8 cellular contexts compared by ENCODE assay signal in genomic region chr6:149723771-149724417, GRCh38. TPM values are rescaled to one million over a fixed set of nuclear protein-coding genes. Genes with fewer than 3 reads are reported as not detected.
DNase-seq lines count a peak whose midpoint lies in the region; ATAC-seq and TF ChIP-seq lines count a peak whose summit lies in the region.

No MANE protein-coding gene starts in this region.

- no peak for TF ChIP-seq POLR2A in esophagus muscularis mucosa (IDR thresholded peaks at IDR 0.05; ENCODE audit: low read depth)

- POLR2A ChIA-PET in HEK293T (lab: Yijun Ruan, JAX) = no interaction called here

- peaks cover 31% of the 10 kb centered on the region for H3K36me3 Mint-ChIP-seq in nephron (ENCODE audit: low read depth)

- H3K36me3 ChIP-seq in esophagus muscularis mucosa = peaks cover 4 to 51% (median 23%) of the 10 kb centered on the region in 4 donors

- WGBS in esophagus muscularis mucosa = 71% methylated on average over 10 of the region's 10 CpGs

- H3K4me1 ChIP-seq in esophagus muscularis mucosa = peaks cover 0 to 2% (median 1%) of the 10 kb centered on the region in 4 donors

- no peak overlapping the region for H3K27ac ChIP-seq in esophagus muscularis mucosa (replicated peaks in 1 of 4)

- ATAC-seq in GM18858 (IDR thresholded peaks at IDR 0.05; ENCODE audit: unreplicated experiment) (no peak), HG03439 (IDR thresholded peaks at IDR 0.05; ENCODE audit: unreplicated experiment) (no peak)

- H3K9me3 ChIP-seq in esophagus muscularis mucosa = no peaks in the 10 kb centered on the region

- no peaks in the 10 kb centered on the region for H3K27me3 ChIP-seq in esophagus muscularis mucosa

- TF ChIP-seq CTCF in esophagus muscularis mucosa (IDR thresholded peaks at IDR 0.05) (peak; percentile 44 to 71 (median 48)), nephron (IDR thresholded peaks at IDR 0.05; ENCODE audit: unreplicated experiment in 3 of 3) (peak; percentile 54 to 58 (median 56))

- DNase-seq in D341Med (ENCODE audit: low spot score) (peak; percentile 70), HEK293T (ENCODE audit: extremely low spot score) (peak; percentile 71), NCI-H69 (lab: John Stamatoyannopoulos, UW) (peak; percentile 69), esophagus muscularis mucosa (ENCODE audit: extremely low spot score) (no peak)
- DNase-seq in activated CD4-positive, alpha-beta T cell treated with anti-CD3 and anti-CD28 coated beads, Interleukin-2, amount 50 U/mL, for 4 hours = peak; percentile 28 to 33

- H3K4me1 Mint-ChIP-seq in nephron = no peaks in the 10 kb centered on the region

- H3K4me3 Mint-ChIP-seq in nephron = no peak overlapping the region

- H3K9me3 Mint-ChIP-seq in nephron = no peaks in the 10 kb centered on the region

- no peak overlapping the region for H3K4me3 ChIP-seq in esophagus muscularis mucosa

- no peak overlapping the region for H3K27ac Mint-ChIP-seq in nephron

- no peak for TF ChIP-seq EP300 in esophagus muscularis mucosa (IDR thresholded peaks at IDR 0.05)

- intact Hi-C loops in esophagus muscularis mucosa (cut with DNase I) = loop anchor here (10.0 kb wide), 1 partner anchor 159 kb away; the partner anchor contains the start of gene GINM1

- H3K27me3 Mint-ChIP-seq in nephron (ENCODE audit: low read depth) = no peaks in the 10 kb centered on the region

- CTCF ChIA-PET in HEK293T (lab: Yijun Ruan, JAX) = interaction anchor here (0.6 to 1.1 kb wide), 5 partner anchors 22 to 355 kb away, joined by 3 to 5 read pairs (median 4); no protein-coding TSS in a partner anchor

TF ChIP-seq in HEK293T, 16 proteins besides CTCF, POLR2A, EP300 and RAD21:
- no peak for TF ChIP-seq L3MBTL2 (conservative IDR thresholded peaks at IDR 0.05)
- no peak for TF ChIP-seq ARNT (IDR thresholded peaks at IDR 0.05)
- TF ChIP-seq SP1 (IDR thresholded peaks at IDR 0.05) = no peak
- no peak for TF ChIP-seq FOXA1 (IDR thresholded peaks at IDR 0.05)
- TF ChIP-seq BHLHE40 (IDR thresholded peaks at IDR 0.05; ENCODE audit: borderline replicate concordance) = no peak
- no peak for TF ChIP-seq FOXK2 (IDR thresholded peaks at IDR 0.05)
- no peak for TF ChIP-seq ELF4 (IDR thresholded peaks at IDR 0.05)
- no peak for TF ChIP-seq FOXM1 (IDR thresholded peaks at IDR 0.05; ENCODE audit: borderline replicate concordance)
- TF ChIP-seq ZNF384 (IDR thresholded peaks at IDR 0.05) = no peak
- TF ChIP-seq HDGF (IDR thresholded peaks at IDR 0.05; ENCODE audit: borderline replicate concordance) = no peak
- TF ChIP-seq PKNOX1 (IDR thresholded peaks at IDR 0.05) = no peak
- no peak for TF ChIP-seq NFRKB (IDR thresholded peaks at IDR 0.05)
- no peak for TF ChIP-seq SUZ12 (IDR thresholded peaks at IDR 0.05)
- no peak for TF ChIP-seq LEF1 (IDR thresholded peaks at IDR 0.05; ENCODE audit: borderline replicate concordance)
- TF ChIP-seq TARDBP (IDR thresholded peaks at IDR 0.05) = no peak
- TF ChIP-seq CTBP1 (IDR thresholded peaks at IDR 0.05; ENCODE audit: borderline replicate concordance) = no peak

RNA-seq across cellular contexts. Expression of gene LATS1, which starts 6.0 kb away (rescaled TPM):
- total RNA-seq in esophagus muscularis mucosa = 10 to 100 TPM; 27.0 to 33.6 (median 30.1) TPM

RNA-seq across cellular contexts. Expression of gene NUP43, which starts 22.4 kb away (rescaled TPM):
- total RNA-seq in esophagus muscularis mucosa = 10 to 100 TPM in 3 of 4 donors, 1 to 10 TPM in 1; 9.2 to 15.4 (median 11.5) TPM

RNA-seq across cellular contexts. Expression of gene PCMT1, which starts 25.6 kb away (rescaled TPM):
- 100 to 1,000 TPM in 3 of 4 donors, 10 to 100 TPM in 1; 93.9 to 111 (median 107) TPM for total RNA-seq in esophagus muscularis mucosa
